In the genomic region with DNA sequence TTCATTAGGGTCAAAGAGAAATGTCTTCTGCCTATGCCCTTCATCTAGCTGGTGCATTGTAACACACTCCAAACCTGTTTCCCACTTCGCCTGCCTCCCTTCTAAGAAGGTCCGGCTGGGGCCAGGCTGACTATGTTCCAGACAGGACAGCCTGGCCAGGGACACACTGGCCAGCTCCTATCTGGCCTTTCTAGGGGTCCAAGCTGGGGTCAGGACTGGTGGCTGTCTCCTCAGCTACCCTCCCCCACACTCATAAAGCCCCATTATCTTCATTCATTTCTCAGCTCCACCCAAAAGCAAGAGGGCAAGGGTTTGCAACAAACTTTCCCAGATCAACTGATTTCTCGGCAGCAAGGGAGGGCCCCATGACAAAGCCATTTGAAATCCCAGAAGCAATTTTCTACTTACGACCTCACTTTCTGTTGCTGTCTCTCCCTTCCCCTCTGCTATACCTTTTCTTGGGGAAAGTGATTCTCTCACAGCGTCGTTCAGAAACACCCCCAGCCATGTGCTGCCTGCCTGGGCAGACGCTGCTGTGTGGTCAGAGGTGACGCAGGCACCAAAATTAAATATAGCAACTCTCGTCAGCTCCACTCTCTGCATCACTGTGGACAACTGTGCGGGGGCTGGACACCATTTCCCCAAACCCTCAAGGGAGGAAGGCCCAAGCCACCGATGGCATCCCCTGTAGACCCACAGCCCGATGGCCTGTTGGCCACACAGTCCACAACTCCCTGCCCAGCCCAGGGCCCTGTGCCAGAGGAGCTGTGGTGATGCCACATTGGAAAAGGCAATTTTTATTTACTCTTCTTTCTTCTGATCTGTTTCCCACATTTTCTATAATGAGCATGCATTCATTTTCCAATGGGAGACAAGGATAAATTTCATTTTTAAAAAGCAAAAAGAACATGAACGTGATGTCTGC, we compare ENCODE assay signal across 1 cellular context.
A peak's percentile ranks its signal among the peaks of the same experiment; 100 is the strongest.
TF ChIP-seq lines count a peak whose summit lies in the region.

No MANE protein-coding gene starts in this region.

TF ChIP-seq in GM12878, 131 proteins besides CTCF, POLR2A, EP300 and RAD21 (continued from another document and continues in another):
- TF ChIP-seq, protein P1, sequence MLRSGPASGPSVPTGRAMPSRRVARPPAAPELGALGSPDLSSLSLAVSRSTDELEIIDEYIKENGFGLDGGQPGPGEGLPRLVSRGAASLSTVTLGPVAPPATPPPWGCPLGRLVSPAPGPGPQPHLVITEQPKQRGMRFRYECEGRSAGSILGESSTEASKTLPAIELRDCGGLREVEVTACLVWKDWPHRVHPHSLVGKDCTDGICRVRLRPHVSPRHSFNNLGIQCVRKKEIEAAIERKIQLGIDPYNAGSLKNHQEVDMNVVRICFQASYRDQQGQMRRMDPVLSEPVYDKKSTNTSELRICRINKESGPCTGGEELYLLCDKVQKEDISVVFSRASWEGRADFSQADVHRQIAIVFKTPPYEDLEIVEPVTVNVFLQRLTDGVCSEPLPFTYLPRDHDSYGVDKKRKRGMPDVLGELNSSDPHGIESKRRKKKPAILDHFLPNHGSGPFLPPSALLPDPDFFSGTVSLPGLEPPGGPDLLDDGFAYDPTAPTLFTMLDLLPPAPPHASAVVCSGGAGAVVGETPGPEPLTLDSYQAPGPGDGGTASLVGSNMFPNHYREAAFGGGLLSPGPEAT (IDR thresholded peaks at IDR 0.05; ENCODE audit: low read depth) = peak; percentile 91
- 0 out of 2 replicates have a peak, but pooled peaks have one; percentile 55 for TF ChIP-seq MYB (IDR thresholded peaks at IDR 0.05; ENCODE audit: borderline replicate concordance, low read depth, low read length)
- TF ChIP-seq, protein P2, sequence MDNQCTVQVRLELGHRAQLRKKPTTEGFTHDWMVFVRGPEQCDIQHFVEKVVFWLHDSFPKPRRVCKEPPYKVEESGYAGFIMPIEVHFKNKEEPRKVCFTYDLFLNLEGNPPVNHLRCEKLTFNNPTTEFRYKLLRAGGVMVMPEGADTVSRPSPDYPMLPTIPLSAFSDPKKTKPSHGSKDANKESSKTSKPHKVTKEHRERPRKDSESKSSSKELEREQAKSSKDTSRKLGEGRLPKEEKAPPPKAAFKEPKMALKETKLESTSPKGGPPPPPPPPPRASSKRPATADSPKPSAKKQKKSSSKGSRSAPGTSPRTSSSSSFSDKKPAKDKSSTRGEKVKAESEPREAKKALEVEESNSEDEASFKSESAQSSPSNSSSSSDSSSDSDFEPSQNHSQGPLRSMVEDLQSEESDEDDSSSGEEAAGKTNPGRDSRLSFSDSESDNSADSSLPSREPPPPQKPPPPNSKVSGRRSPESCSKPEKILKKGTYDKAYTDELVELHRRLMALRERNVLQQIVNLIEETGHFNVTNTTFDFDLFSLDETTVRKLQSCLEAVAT (IDR thresholded peaks at IDR 0.05) = peak; percentile 82
- TF ChIP-seq, protein P3, sequence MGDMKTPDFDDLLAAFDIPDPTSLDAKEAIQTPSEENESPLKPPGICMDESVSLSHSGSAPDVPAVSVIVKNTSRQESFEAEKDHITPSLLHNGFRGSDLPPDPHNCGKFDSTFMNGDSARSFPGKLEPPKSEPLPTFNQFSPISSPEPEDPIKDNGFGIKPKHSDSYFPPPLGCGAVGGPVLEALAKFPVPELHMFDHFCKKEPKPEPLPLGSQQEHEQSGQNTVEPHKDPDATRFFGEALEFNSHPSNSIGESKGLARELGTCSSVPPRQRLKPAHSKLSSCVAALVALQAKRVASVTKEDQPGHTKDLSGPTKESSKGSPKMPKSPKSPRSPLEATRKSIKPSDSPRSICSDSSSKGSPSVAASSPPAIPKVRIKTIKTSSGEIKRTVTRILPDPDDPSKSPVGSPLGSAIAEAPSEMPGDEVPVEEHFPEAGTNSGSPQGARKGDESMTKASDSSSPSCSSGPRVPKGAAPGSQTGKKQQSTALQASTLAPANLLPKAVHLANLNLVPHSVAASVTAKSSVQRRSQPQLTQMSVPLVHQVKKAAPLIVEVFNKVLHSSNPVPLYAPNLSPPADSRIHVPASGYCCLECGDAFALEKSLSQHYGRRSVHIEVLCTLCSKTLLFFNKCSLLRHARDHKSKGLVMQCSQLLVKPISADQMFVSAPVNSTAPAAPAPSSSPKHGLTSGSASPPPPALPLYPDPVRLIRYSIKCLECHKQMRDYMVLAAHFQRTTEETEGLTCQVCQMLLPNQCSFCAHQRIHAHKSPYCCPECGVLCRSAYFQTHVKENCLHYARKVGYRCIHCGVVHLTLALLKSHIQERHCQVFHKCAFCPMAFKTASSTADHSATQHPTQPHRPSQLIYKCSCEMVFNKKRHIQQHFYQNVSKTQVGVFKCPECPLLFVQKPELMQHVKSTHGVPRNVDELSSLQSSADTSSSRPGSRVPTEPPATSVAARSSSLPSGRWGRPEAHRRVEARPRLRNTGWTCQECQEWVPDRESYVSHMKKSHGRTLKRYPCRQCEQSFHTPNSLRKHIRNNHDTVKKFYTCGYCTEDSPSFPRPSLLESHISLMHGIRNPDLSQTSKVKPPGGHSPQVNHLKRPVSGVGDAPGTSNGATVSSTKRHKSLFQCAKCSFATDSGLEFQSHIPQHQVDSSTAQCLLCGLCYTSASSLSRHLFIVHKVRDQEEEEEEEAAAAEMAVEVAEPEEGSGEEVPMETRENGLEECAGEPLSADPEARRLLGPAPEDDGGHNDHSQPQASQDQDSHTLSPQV (IDR thresholded peaks at IDR 0.05) = peak; percentile 98
- peak in 1 of 2 experiments; percentile 89; a peak in 2 of 3 replicates for TF ChIP-seq EGR1 (IDR thresholded peaks at IDR 0.05; ENCODE audit: borderline replicate concordance in 1 of 2, low read depth in 2 of 2, low read length in 2 of 2)
- 0 out of 2 replicates have a peak, but pooled peaks have one; percentile 29 for TF ChIP-seq SMC3 (IDR thresholded peaks at IDR 0.05; ENCODE audit: borderline replicate concordance, low read length)
- no peak for TF ChIP-seq NRF1 (conservative IDR thresholded peaks at IDR 0.05; ENCODE audit: low read depth, low read length)
- TF ChIP-seq ATF7 (IDR thresholded peaks at IDR 0.05; ENCODE audit: low read depth) = peak; percentile 98
- peak; percentile 89 for TF ChIP-seq SP1 (IDR thresholded peaks at IDR 0.05; ENCODE audit: low read depth, low read length)
- TF ChIP-seq IKZF2 (IDR thresholded peaks at IDR 0.05) = peak; percentile 95 to 96
- peak; percentile 97 for TF ChIP-seq GATAD2B (conservative IDR thresholded peaks at IDR 0.05; ENCODE audit: low read depth)
- TF ChIP-seq NFYA (IDR thresholded peaks at IDR 0.05; ENCODE audit: borderline replicate concordance, low read depth, low read length) = no peak
- TF ChIP-seq CEBPB (IDR thresholded peaks at IDR 0.05; ENCODE audit: borderline replicate concordance in 1 of 2, low read depth in 2 of 2, low read length in 2 of 2) = no peak
- TF ChIP-seq, protein P4, sequence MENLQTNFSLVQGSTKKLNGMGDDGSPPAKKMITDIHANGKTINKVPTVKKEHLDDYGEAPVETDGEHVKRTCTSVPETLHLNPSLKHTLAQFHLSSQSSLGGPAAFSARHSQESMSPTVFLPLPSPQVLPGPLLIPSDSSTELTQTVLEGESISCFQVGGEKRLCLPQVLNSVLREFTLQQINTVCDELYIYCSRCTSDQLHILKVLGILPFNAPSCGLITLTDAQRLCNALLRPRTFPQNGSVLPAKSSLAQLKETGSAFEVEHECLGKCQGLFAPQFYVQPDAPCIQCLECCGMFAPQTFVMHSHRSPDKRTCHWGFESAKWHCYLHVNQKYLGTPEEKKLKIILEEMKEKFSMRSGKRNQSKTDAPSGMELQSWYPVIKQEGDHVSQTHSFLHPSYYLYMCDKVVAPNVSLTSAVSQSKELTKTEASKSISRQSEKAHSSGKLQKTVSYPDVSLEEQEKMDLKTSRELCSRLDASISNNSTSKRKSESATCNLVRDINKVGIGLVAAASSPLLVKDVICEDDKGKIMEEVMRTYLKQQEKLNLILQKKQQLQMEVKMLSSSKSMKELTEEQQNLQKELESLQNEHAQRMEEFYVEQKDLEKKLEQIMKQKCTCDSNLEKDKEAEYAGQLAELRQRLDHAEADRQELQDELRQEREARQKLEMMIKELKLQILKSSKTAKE (IDR thresholded peaks at IDR 0.05; ENCODE audit: low read depth, poor library complexity, severe bottlenecking) = peak; percentile 93
- TF ChIP-seq TBL1XR1 (IDR thresholded peaks at IDR 0.05; ENCODE audit: low read depth, low read length) = peak; percentile 97
- peak; percentile 98 for TF ChIP-seq CREM (IDR thresholded peaks at IDR 0.05; ENCODE audit: low read depth)
- no peak for TF ChIP-seq KAT2A (conservative IDR thresholded peaks at IDR 0.05; ENCODE audit: control insufficient read depth, low read depth, low read length)
- no peak for TF ChIP-seq KDM1A (IDR thresholded peaks at IDR 0.05; ENCODE audit: borderline replicate concordance)
- TF ChIP-seq, protein P5, sequence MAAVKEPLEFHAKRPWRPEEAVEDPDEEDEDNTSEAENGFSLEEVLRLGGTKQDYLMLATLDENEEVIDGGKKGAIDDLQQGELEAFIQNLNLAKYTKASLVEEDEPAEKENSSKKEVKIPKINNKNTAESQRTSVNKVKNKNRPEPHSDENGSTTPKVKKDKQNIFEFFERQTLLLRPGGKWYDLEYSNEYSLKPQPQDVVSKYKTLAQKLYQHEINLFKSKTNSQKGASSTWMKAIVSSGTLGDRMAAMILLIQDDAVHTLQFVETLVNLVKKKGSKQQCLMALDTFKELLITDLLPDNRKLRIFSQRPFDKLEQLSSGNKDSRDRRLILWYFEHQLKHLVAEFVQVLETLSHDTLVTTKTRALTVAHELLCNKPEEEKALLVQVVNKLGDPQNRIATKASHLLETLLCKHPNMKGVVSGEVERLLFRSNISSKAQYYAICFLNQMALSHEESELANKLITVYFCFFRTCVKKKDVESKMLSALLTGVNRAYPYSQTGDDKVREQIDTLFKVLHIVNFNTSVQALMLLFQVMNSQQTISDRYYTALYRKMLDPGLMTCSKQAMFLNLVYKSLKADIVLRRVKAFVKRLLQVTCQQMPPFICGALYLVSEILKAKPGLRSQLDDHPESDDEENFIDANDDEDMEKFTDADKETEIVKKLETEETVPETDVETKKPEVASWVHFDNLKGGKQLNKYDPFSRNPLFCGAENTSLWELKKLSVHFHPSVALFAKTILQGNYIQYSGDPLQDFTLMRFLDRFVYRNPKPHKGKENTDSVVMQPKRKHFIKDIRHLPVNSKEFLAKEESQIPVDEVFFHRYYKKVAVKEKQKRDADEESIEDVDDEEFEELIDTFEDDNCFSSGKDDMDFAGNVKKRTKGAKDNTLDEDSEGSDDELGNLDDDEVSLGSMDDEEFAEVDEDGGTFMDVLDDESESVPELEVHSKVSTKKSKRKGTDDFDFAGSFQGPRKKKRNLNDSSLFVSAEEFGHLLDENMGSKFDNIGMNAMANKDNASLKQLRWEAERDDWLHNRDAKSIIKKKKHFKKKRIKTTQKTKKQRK (IDR thresholded peaks at IDR 0.05; ENCODE audit: low read depth, low read length) = no peak
- peak; percentile 87 for TF ChIP-seq TCF12 (IDR thresholded peaks at IDR 0.05; ENCODE audit: low read depth, low read length)
- TF ChIP-seq ZNF207 (IDR thresholded peaks at IDR 0.05; ENCODE audit: borderline replicate concordance) = peak; percentile 24; the same call in 1 of the 2 replicates
- TF ChIP-seq POLR2AphosphoS5 (IDR thresholded peaks at IDR 0.05; ENCODE audit: low read length) = peak; percentile 56
- TF ChIP-seq, protein P6, sequence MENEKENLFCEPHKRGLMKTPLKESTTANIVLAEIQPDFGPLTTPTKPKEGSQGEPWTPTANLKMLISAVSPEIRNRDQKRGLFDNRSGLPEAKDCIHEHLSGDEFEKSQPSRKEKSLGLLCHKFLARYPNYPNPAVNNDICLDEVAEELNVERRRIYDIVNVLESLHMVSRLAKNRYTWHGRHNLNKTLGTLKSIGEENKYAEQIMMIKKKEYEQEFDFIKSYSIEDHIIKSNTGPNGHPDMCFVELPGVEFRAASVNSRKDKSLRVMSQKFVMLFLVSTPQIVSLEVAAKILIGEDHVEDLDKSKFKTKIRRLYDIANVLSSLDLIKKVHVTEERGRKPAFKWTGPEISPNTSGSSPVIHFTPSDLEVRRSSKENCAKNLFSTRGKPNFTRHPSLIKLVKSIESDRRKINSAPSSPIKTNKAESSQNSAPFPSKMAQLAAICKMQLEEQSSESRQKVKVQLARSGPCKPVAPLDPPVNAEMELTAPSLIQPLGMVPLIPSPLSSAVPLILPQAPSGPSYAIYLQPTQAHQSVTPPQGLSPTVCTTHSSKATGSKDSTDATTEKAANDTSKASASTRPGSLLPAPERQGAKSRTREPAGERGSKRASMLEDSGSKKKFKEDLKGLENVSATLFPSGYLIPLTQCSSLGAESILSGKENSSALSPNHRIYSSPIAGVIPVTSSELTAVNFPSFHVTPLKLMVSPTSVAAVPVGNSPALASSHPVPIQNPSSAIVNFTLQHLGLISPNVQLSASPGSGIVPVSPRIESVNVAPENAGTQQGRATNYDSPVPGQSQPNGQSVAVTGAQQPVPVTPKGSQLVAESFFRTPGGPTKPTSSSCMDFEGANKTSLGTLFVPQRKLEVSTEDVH (IDR thresholded peaks at IDR 0.05; ENCODE audit: low read depth, partially characterized antibody) = peak; percentile 88
- TF ChIP-seq, protein P7, sequence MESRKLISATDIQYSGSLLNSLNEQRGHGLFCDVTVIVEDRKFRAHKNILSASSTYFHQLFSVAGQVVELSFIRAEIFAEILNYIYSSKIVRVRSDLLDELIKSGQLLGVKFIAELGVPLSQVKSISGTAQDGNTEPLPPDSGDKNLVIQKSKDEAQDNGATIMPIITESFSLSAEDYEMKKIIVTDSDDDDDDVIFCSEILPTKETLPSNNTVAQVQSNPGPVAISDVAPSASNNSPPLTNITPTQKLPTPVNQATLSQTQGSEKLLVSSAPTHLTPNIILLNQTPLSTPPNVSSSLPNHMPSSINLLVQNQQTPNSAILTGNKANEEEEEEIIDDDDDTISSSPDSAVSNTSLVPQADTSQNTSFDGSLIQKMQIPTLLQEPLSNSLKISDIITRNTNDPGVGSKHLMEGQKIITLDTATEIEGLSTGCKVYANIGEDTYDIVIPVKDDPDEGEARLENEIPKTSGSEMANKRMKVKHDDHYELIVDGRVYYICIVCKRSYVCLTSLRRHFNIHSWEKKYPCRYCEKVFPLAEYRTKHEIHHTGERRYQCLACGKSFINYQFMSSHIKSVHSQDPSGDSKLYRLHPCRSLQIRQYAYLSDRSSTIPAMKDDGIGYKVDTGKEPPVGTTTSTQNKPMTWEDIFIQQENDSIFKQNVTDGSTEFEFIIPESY (IDR thresholded peaks at IDR 0.05) = no peak
